ENCODE assay signal across 8 cellular contexts in genomic region chr15:57732526-57733331, GRCh38. TPM values are rescaled to one million over a fixed set of nuclear protein-coding genes. Genes with fewer than 3 reads are reported as not detected.
DNase-seq lines count a peak whose midpoint lies in the region; ATAC-seq and TF ChIP-seq lines count a peak whose summit lies in the region.

No MANE protein-coding gene starts in this region.

- no peaks in the 10 kb centered on the region for H3K27me3 ChIP-seq in upper lobe of left lung

- TF ChIP-seq POLR2A in upper lobe of left lung (IDR thresholded peaks at IDR 0.05): no peak

- no peak overlapping the region for H3K4me3 ChIP-seq in epithelial cell of esophagus (ENCODE audit: low read length)
- H3K4me3 ChIP-seq in upper lobe of left lung: no peak overlapping the region

- DNase-seq in Right ventricle myocardium superior (no peak), Right ventricle myocardium inferior (ENCODE audit: missing footprints) (no peak), NCI-H2029 treated with DMSO at 0.1 percent for 48 hours (lab: John Stamatoyannopoulos, UW) (peak; percentile 17), epithelial cell of esophagus (ENCODE audit: low read depth) (peak; percentile 63), natural killer cell (no peak), upper lobe of left lung (peak in 1 of 2 donors; percentile 39), HuH-7.5 (ENCODE audit: low spot score) (no peak)
- peak; percentile 40 for DNase-seq in activated CD4-positive, alpha-beta T cell treated with anti-CD3 and anti-CD28 coated beads, Interleukin-2, amount 50 U/mL, for 1 hour

- no peak overlapping the region for H3K4me3 Mint-ChIP-seq in natural killer cell

- no peak overlapping the region for H3K27ac ChIP-seq in upper lobe of left lung

- H3K27me3 Mint-ChIP-seq in natural killer cell (ENCODE audit: low read depth in 2 of 2): no peaks in the 10 kb centered on the region

- TF ChIP-seq CTCF in epithelial cell of esophagus (IDR thresholded peaks at IDR 0.05; ENCODE audit: insufficient read depth, low read depth, low read length, missing control alignments) (peak; percentile 95), natural killer cell (IDR thresholded peaks at IDR 0.05) (peak; percentile 98), upper lobe of left lung (IDR thresholded peaks at IDR 0.05) (peak; percentile 59 to 87 (median 73))

- no peaks in the 10 kb centered on the region for H3K9me3 ChIP-seq in upper lobe of left lung

- ATAC-seq in Right ventricle myocardium superior (ENCODE audit: poor library complexity) (peak; percentile 78), Right ventricle myocardium inferior (no peak), natural killer cell (peak in 2 of 3 donors; percentile 53 to 63), upper lobe of left lung (ENCODE audit: low FRiP score in 2 of 2) (peak in 1 of 2 donors; percentile 68)

- 33 to 40% methylated on average over 12 of the region's 12 CpGs for WGBS in upper lobe of left lung, 2 donors

- peaks cover 0 to 6% of the 10 kb centered on the region in 2 donors for H3K4me1 Mint-ChIP-seq in natural killer cell

- H3K9me3 Mint-ChIP-seq in natural killer cell: no peaks in the 10 kb centered on the region

- H3K4me1 ChIP-seq in upper lobe of left lung: peaks cover 4 to 5% (median 4%) of the 10 kb centered on the region in 4 donors

- no peaks in the 10 kb centered on the region for H3K36me3 Mint-ChIP-seq in natural killer cell

- TF ChIP-seq EP300 in upper lobe of left lung (IDR thresholded peaks at IDR 0.05): no peak

- H3K36me3 ChIP-seq in upper lobe of left lung: no peaks in the 10 kb centered on the region

- intact Hi-C loops in Right ventricle myocardium superior (cut with DNase I): loop anchor here (5.0 kb wide), 1 partner anchor 130 kb away; no protein-coding TSS in a partner anchor
- intact Hi-C loops in Right ventricle myocardium inferior (cut with DNase I): loop anchor here (5.0 kb wide), 1 partner anchor 340 kb away; no protein-coding TSS in a partner anchor
- intact Hi-C loops in natural killer cell (cut with micrococcal nuclease): no loop called here

- no peak overlapping the region for H3K27ac Mint-ChIP-seq in natural killer cell

RNA-seq across cellular contexts. Expression of gene POLR2M, which starts 26.2 kb away (rescaled TPM):
- total RNA-seq in Right ventricle myocardium superior: 47.1 TPM
- 42.6 TPM for total RNA-seq in Right ventricle myocardium inferior
- 100 to 1,000 TPM in 1 of 3 donors, 10 to 100 TPM in 2; 74.0 to 109 (median 94.9) TPM for total RNA-seq in natural killer cell
- total RNA-seq in upper lobe of left lung: 100 to 1,000 TPM in 2 of 6 donors, 10 to 100 TPM in 4; 40.2 to 553 (median 73.4) TPM

Comparison
In these comparisons a context has a peak if more than half of its experiments do, and no peak if none do; other contexts are left out.
1. DNase-seq: peak in NCI-H2029 treated with DMSO at 0.1 percent for 48 hours (single experiment), activated CD4-positive, alpha-beta T cell treated with anti-CD3 and anti-CD28 coated beads, Interleukin-2, amount 50 U/mL, for 1 hour (single experiment) and epithelial cell of esophagus (single experiment); none in Right ventricle myocardium superior (single experiment), Right ventricle myocardium inferior (single experiment), natural killer cell (single experiment) and HuH-7.5 (single experiment).
2. Peak in every context shown above with its lines, with median percentiles within 50 percentile points of each other: CTCF ChIP-seq.